In the genomic region with DNA sequence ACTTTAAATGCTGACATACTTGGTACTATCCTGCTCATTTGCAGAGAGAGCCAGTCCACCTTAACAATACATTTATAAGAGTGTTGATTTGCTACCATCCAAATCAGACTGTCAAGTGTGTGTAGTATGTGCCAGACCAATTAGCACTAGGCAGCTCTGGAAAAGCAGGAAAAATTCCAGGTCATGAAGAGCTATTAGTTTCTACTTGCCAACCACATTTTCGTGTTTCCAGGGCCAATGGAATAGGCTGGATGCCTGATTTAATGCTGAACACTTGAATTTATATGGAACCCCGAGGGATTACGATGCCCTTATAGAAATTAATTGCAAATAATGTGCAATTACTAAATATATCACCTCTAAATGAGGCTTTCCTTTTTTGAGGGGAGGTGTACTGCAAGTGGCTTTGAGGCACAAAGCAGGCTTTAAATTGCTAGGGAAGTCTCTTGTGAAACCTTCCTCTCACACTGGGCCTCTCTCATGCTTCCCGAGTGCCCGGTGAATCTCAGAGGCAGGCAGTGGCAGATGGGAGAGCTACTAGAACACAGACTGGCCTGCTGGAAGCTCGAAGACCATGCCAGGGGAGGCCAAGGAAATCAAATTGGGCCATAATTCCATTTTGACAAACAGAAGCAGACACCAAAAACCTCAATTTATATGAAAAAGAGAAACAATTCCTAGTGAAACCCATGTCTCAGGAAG, we compare ENCODE assay signal across 22 cellular contexts.
DNase-seq lines count a peak whose midpoint lies in the region; ATAC-seq and TF ChIP-seq lines count a peak whose summit lies in the region.
"Had no signal": no experiment of that assay in that cellular context is flagged by ENCODE, and none has a peak within 500 bp of the region (broad histone marks: within the 10 kb centered on the region; RNA-seq: fewer than 3 reads in every experiment).

No MANE protein-coding gene starts in this region.

- H4K12ac ChIP-seq in trophoblast cell (ENCODE audit: low read depth, low read length), result no peak overlapping the region

- H2AK5ac ChIP-seq in trophoblast cell (ENCODE audit: low read length), result no peak overlapping the region

- no peak overlapping the region for H2BK120ac ChIP-seq in trophoblast cell (ENCODE audit: insufficient read depth, low read length, poor library complexity)

- no peak overlapping the region for H3K4me2 ChIP-seq in hepatocyte
- no peak overlapping the region for H3K4me2 ChIP-seq in trophoblast cell (ENCODE audit: low read length)
- H3K4me2 ChIP-seq: SK-N-SH had no signal

- no peak overlapping the region for H3K27ac ChIP-seq in hepatocyte
- no peak overlapping the region for H3K27ac ChIP-seq in trophoblast cell (ENCODE audit: low read depth, low read length)
- H3K27ac ChIP-seq: left lung, prostate gland, tibial nerve had no signal

- no peaks in the 10 kb centered on the region for H3K9me2 ChIP-seq in hepatocyte (replicated peaks; ENCODE audit: insufficient read depth)
- H3K9me2 ChIP-seq: SK-N-SH had no signal

- H3K4me3 Mint-ChIP-seq in brain, result peak overlapping the region in 3 of 5 experiments; percentile 47 to 72 (median 62)
- H3K4me3 Mint-ChIP-seq: activated naive CD4-positive, alpha-beta T cell treated with anti-CD3 and anti-CD28 coated beads, Interleukin-2, amount 10 ng/mL, durations not matched to agents 7 days and 5 days; activated T-cell treated with anti-CD3 and anti-CD28 coated beads, Interleukin-2, amount 50 U/mL, for 4 hours; CD4-positive, alpha-beta memory T cell; nephron progenitor cell; stimulated activated memory B cell treated with anti-CD40 and anti-IgM and Interleukin-4, amounts not matched to agents 10 μg/mL and 1 μg/mL and 100 μg/mL, for 72 hours had no signal

- H2BK5ac ChIP-seq in trophoblast cell (ENCODE audit: low read depth, low read length, poor library complexity), result no peak overlapping the region

- H3K79me2 ChIP-seq in hepatocyte (no peaks in the 10 kb centered on the region), trophoblast cell (ENCODE audit: control insufficient read depth, insufficient read depth, low read length, poor library complexity) (no peaks in the 10 kb centered on the region)

- no peak overlapping the region for H3K23ac ChIP-seq in trophoblast cell (ENCODE audit: low read length)

- peaks cover 7% of the 10 kb centered on the region for H3K36me3 Mint-ChIP-seq in brain
- H3K36me3 Mint-ChIP-seq: activated naive CD4-positive, alpha-beta T cell treated with anti-CD3 and anti-CD28 coated beads, Interleukin-2, amount 10 ng/mL, durations not matched to agents 7 days and 5 days; stimulated activated memory B cell treated with anti-CD40 and anti-IgM and Interleukin-4, amounts not matched to agents 10 μg/mL and 1 μg/mL and 100 μg/mL, for 72 hours had no signal

- no peaks in the 10 kb centered on the region for H3K36me3 ChIP-seq in H7 (replicated peaks; ENCODE audit: control insufficient read depth, insufficient read depth, low read length)
- no peaks in the 10 kb centered on the region for H3K36me3 ChIP-seq in hepatocyte (replicated peaks; ENCODE audit: insufficient read depth, low read depth)
- no peaks in the 10 kb centered on the region for H3K36me3 ChIP-seq in trophoblast cell (ENCODE audit: control insufficient read depth in 1 of 2, insufficient read depth in 2 of 2, low read length in 2 of 2)
- H3K36me3 ChIP-seq: left lung, prostate gland, tibial nerve had no signal

- no peak overlapping the region for H4K8ac ChIP-seq in trophoblast cell (ENCODE audit: low read depth, low read length)

- H4K91ac ChIP-seq in trophoblast cell (ENCODE audit: low read depth, low read length), result no peak overlapping the region

- no peaks in the 10 kb centered on the region for H3K27me3 ChIP-seq in H7 (ENCODE audit: control insufficient read depth, insufficient read depth, low read length)
- H3K27me3 ChIP-seq in hepatocyte, result no peaks in the 10 kb centered on the region
- no peaks in the 10 kb centered on the region for H3K27me3 ChIP-seq in trophoblast cell (ENCODE audit: insufficient read depth, low read length)
- H3K27me3 ChIP-seq: left lung, tibial nerve had no signal

- no peak overlapping the region for H3K4ac ChIP-seq in trophoblast cell (ENCODE audit: low read depth, low read length)

- H3K9me3 Mint-ChIP-seq in brain, result no peaks in the 10 kb centered on the region
- H3K9me3 Mint-ChIP-seq: activated naive CD4-positive, alpha-beta T cell treated with anti-CD3 and anti-CD28 coated beads, Interleukin-2, amount 10 ng/mL, durations not matched to agents 7 days and 5 days; activated T-cell treated with anti-CD3 and anti-CD28 coated beads, Interleukin-2, amount 50 U/mL, for 4 hours; CD4-positive, alpha-beta memory T cell; nephron progenitor cell; stimulated activated memory B cell treated with anti-CD40 and anti-IgM and Interleukin-4, amounts not matched to agents 10 μg/mL and 1 μg/mL and 100 μg/mL, for 72 hours had no signal

- no peaks in the 10 kb centered on the region for H4K20me1 ChIP-seq in hepatocyte (ENCODE audit: insufficient read depth, poor library complexity, severe bottlenecking)

- no peak overlapping the region for H3K4me3 ChIP-seq in H7 (ENCODE audit: insufficient read depth, low read depth, low read length)
- no peak overlapping the region for H3K4me3 ChIP-seq in hepatocyte
- H3K4me3 ChIP-seq in trophoblast cell (ENCODE audit: low read depth, low read length), result no peak overlapping the region
- H3K4me3 ChIP-seq: left lung, prostate gland, tibial nerve had no signal

- no peak overlapping the region for H3K14ac ChIP-seq in trophoblast cell (ENCODE audit: low read length)

- peaks cover 5% of the 10 kb centered on the region for H3K4me1 ChIP-seq in hepatocyte (ENCODE audit: insufficient read depth)
- no peaks in the 10 kb centered on the region for H3K4me1 ChIP-seq in trophoblast cell (ENCODE audit: control insufficient read depth in 1 of 2, insufficient read depth in 2 of 2, low read length in 2 of 2)
- H3K4me1 ChIP-seq: left lung, prostate gland had no signal

- peak; percentile 18 for DNase-seq in H7
- peak; percentile 90 for DNase-seq in NCI-H1694 treated with DMSO at 0.1 percent for 48 hours (lab: John Stamatoyannopoulos, UW)
- peak; percentile 11 for DNase-seq in middle frontal gyrus (ENCODE audit: extremely low spot score, low spot score)
- no peak for DNase-seq in activated gamma-delta T cell treated with Interleukin-2 at 50 U/mL for 16 hours
- DNase-seq in hepatocyte (ENCODE audit: low spot score), result no peak
- no peak for DNase-seq in trophoblast cell
- DNase-seq: activated CD8-positive, alpha-beta memory T cell treated with anti-CD3 and anti-CD28 coated beads for 24 hours; activated naive CD4-positive, alpha-beta T cell treated with anti-CD3 and anti-CD28 coated beads, Interleukin-2, amount 10 ng/mL, durations not matched to agents 7 days and 5 days; activated T-cell treated with anti-CD3 and anti-CD28 coated beads, Interleukin-2, amount 50 U/mL, for 4 hours; CD4-positive, alpha-beta memory T cell; DND-41; left lung; midbrain; NCI-H1436; nephron progenitor cell; RPMI8226; SK-N-SH had no signal

- peaks cover 78% of the 10 kb centered on the region for H3K4me1 Mint-ChIP-seq in brain
- H3K4me1 Mint-ChIP-seq: activated naive CD4-positive, alpha-beta T cell treated with anti-CD3 and anti-CD28 coated beads, Interleukin-2, amount 10 ng/mL, durations not matched to agents 7 days and 5 days; stimulated activated memory B cell treated with anti-CD40 and anti-IgM and Interleukin-4, amounts not matched to agents 10 μg/mL and 1 μg/mL and 100 μg/mL, for 72 hours had no signal

- peak overlapping the region; percentile 26 to 97 (median 97) for H3K27ac Mint-ChIP-seq in brain
- H3K27ac Mint-ChIP-seq: activated naive CD4-positive, alpha-beta T cell treated with anti-CD3 and anti-CD28 coated beads, Interleukin-2, amount 10 ng/mL, durations not matched to agents 7 days and 5 days; CD4-positive, alpha-beta memory T cell; nephron progenitor cell; stimulated activated memory B cell treated with anti-CD40 and anti-IgM and Interleukin-4, amounts not matched to agents 10 μg/mL and 1 μg/mL and 100 μg/mL, for 72 hours had no signal

- H2AFZ ChIP-seq in hepatocyte (no peak overlapping the region), trophoblast cell (ENCODE audit: insufficient read depth, low read length, poor library complexity) (no peak overlapping the region)

- WGBS in hepatocyte (ENCODE audit: low lambda C conversion rate, missing lambda C conversion rate), result 81% methylated on average over 6 of the region's 6 CpGs
- WGBS in trophoblast cell (ENCODE audit: extremely low coverage, insufficient coverage, insufficient read length), result no CpG with 5 or more reads among the region's 6 CpGs

- no peak overlapping the region for H2BK12ac ChIP-seq in trophoblast cell (ENCODE audit: low read length)

- H3K9ac ChIP-seq in trophoblast cell (ENCODE audit: low read length), result no peak overlapping the region
- H3K9ac ChIP-seq: SK-N-SH had no signal

- TF ChIP-seq CTCF in brain (conservative IDR thresholded peaks at IDR 0.05) (no peak), hepatocyte (IDR thresholded peaks at IDR 0.05; ENCODE audit: poor library complexity) (no peak)

- H3K9me3 ChIP-seq in hepatocyte (ENCODE audit: low read depth) (no peaks in the 10 kb centered on the region), trophoblast cell (ENCODE audit: insufficient read depth, low read depth, low read length) (no peaks in the 10 kb centered on the region)
- H3K9me3 ChIP-seq: left lung, prostate gland, SK-N-SH, tibial nerve had no signal

- H3K79me1 ChIP-seq in trophoblast cell (ENCODE audit: low read length), result no peaks in the 10 kb centered on the region

- no peak overlapping the region for H3K18ac ChIP-seq in trophoblast cell (ENCODE audit: low read length)

- peaks cover 3% of the 10 kb centered on the region for H3K27me3 Mint-ChIP-seq in brain
- H3K27me3 Mint-ChIP-seq: activated naive CD4-positive, alpha-beta T cell treated with anti-CD3 and anti-CD28 coated beads, Interleukin-2, amount 10 ng/mL, durations not matched to agents 7 days and 5 days; CD4-positive, alpha-beta memory T cell; stimulated activated memory B cell treated with anti-CD40 and anti-IgM and Interleukin-4, amounts not matched to agents 10 μg/mL and 1 μg/mL and 100 μg/mL, for 72 hours had no signal

- no peak for ATAC-seq in GM18873 (IDR thresholded peaks at IDR 0.05; ENCODE audit: low FRiP score, unreplicated experiment)
- ATAC-seq: activated T-cell treated with anti-CD3 and anti-CD28 coated beads, Interleukin-2, amount 50 U/mL, for 4 hours; left lung; stimulated activated memory B cell treated with anti-CD40 and anti-IgM and Interleukin-4, amounts not matched to agents 10 μg/mL and 1 μg/mL and 100 μg/mL, for 72 hours had no signal

Comparison
In these comparisons a context has a peak if more than half of its experiments do, and no peak if none do; other contexts are left out.
1. DNase-seq: peak in H7 (single experiment), NCI-H1694 treated with DMSO at 0.1 percent for 48 hours (single experiment) and middle frontal gyrus (single experiment); none in activated gamma-delta T cell treated with Interleukin-2 at 50 U/mL for 16 hours (single experiment), hepatocyte (single experiment) and trophoblast cell (0 of 2).